In the genomic region with DNA sequence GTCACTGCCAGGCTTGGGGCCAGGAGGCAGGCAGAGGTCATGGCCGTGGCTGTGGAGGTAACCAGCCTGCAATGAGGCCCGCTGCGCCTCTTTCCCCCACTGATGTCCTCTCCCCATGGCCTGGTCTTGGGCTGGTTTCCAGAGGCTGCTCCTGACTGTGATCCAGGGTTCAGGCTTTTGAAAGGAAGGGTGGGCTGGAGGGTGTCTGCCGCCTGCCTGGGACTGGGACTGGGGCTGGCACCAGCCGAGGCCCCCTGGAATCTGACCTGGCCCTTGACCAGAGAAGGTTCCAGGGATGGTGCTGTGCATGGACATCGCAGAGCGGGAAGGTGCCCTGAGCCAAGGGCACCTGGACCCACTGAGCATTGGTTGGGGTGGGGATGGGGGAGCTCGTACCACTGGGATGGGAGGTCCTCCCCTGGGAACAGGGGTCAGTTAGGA, we compare ENCODE assay signal across 18 cellular contexts. TPM values are rescaled to one million over a fixed set of nuclear protein-coding genes. Genes with fewer than 3 reads are reported as not detected.
DNase-seq lines count a peak whose midpoint lies in the region; ATAC-seq, FAIRE-seq and TF ChIP-seq lines count a peak whose summit lies in the region.
"Had no signal": no experiment of that assay in that cellular context is flagged by ENCODE, and none has a peak within 500 bp of the region (broad histone marks: within the 10 kb centered on the region; RNA-seq: fewer than 3 reads in every experiment).

No MANE protein-coding gene starts in this region.

- H2BK5ac ChIP-seq in H1 (ENCODE audit: low read depth, low read length) (no peak overlapping the region), neuronal stem cell (ENCODE audit: low read length) (no peak overlapping the region)

- H3K79me2 ChIP-seq in H1 (ENCODE audit: control insufficient read depth in 1 of 2, insufficient read depth in 2 of 2, low read length in 2 of 2) = no peaks in the 10 kb centered on the region

- FAIRE-seq in H1 (lab: Jason Lieb, UNC) = no peak
- FAIRE-seq: GM12892 had no signal

- H3K27ac ChIP-seq in breast epithelium (no peak overlapping the region), H1 (ENCODE audit: low read depth, low read length) (no peak overlapping the region), neuronal stem cell (replicated peaks; ENCODE audit: low read length) (no peak overlapping the region)
- H3K27ac ChIP-seq: C4-2B, HL-60 had no signal

- H3K23ac ChIP-seq in H1 (ENCODE audit: insufficient read length) = no peak overlapping the region
- H3K23ac ChIP-seq in neuronal stem cell (ENCODE audit: low read depth, low read length, poor library complexity) = no peak overlapping the region

- H2AK5ac ChIP-seq in H1 (ENCODE audit: low read depth, low read length) = no peak overlapping the region
- H2AK5ac ChIP-seq in neuronal stem cell (ENCODE audit: low read depth, low read length) = no peak overlapping the region

- CTCF ChIA-PET in MCF 10A (lab: Yijun Ruan, JAX) = interaction anchor here (0.6 to 2.8 kb wide), 6 partner anchors 29 to 626 kb away, joined by 3 to 12 read pairs (median 3); no protein-coding TSS in a partner anchor
- CTCF ChIA-PET in H1 (lab: Charles Lee; ENCODE audit: partially characterized antibody) = interaction anchor here (0.9 to 9.8 kb wide), 18 partner anchors 8 to 256 kb away, joined by 3 to 160 read pairs (median 4); partner anchors contain the start of gene NECTIN1

- peaks cover 0 to 4% of the 10 kb centered on the region in 2 experiments for H4K20me1 ChIP-seq in H1 (replicated peaks in 1 of 2; ENCODE audit: control insufficient read depth in 1 of 2, insufficient read depth in 2 of 2, low read length in 2 of 2)

- no peaks in the 10 kb centered on the region for H3K36me3 ChIP-seq in breast epithelium
- no peaks in the 10 kb centered on the region for H3K36me3 ChIP-seq in H1 (ENCODE audit: control insufficient read depth in 2 of 4, insufficient read depth in 4 of 4, low read length in 3 of 4)
- H3K36me3 ChIP-seq in neuronal stem cell (replicated peaks in 1 of 2; ENCODE audit: control insufficient read depth in 2 of 2, insufficient read depth in 2 of 2, low read length in 2 of 2) = no peaks in the 10 kb centered on the region

- H3K27ac Mint-ChIP-seq in MCF 10A (ENCODE audit: low read depth, unreplicated experiment) = no peak overlapping the region

- H2BK12ac ChIP-seq in H1 (ENCODE audit: low read depth, low read length) (peak overlapping the region; percentile 75; the same call in 1 of the 2 replicates), neuronal stem cell (ENCODE audit: low read length) (no peak overlapping the region)

- no peak overlapping the region for H3K14ac ChIP-seq in H1 (ENCODE audit: insufficient read length)
- H3K14ac ChIP-seq in neuronal stem cell (ENCODE audit: low read length) = no peak overlapping the region

- peaks cover 6% of the 10 kb centered on the region for H3K4me1 Mint-ChIP-seq in MCF 10A (ENCODE audit: insufficient read depth, unreplicated experiment)

- H4K8ac ChIP-seq in H1 (ENCODE audit: extremely low read depth, insufficient read depth, low read length) = no peak overlapping the region
- H4K8ac ChIP-seq in neuronal stem cell (ENCODE audit: low read depth, low read length) = no peak overlapping the region

- H3K4me1 ChIP-seq in breast epithelium (peaks cover 0 to 4% of the 10 kb centered on the region in 2 donors), H1 (replicated peaks in 1 of 4; ENCODE audit: control insufficient read depth in 3 of 4, insufficient read depth in 4 of 4, low read length in 3 of 4) (0 out of 7 replicates have a peak, but pooled peaks cover 0 to 2% (median 0%) of the 10 kb centered on the region in 4 experiments), neuronal stem cell (ENCODE audit: control insufficient read depth in 2 of 2, insufficient read depth in 1 of 2, low read depth in 1 of 2, low read length in 2 of 2) (peaks cover 0 to 2% of the 10 kb centered on the region in 2 donors)

- no peak overlapping the region for H2BK20ac ChIP-seq in H1 (ENCODE audit: low read length)

- DNase-seq in breast epithelium (ENCODE audit: low spot score in 2 of 2) = peak; percentile 11 to 36
- no peak for DNase-seq in MCF 10A (ENCODE audit: unreplicated experiment)
- peak in 1 of 2 experiments; percentile 40 for DNase-seq in H1 (ENCODE audit: low read depth in 1 of 2, low spot score in 2 of 2)
- DNase-seq in neuronal stem cell (ENCODE audit: low spot score) = no peak
- no peak for DNase-seq in HuH-7.5 (ENCODE audit: low spot score)
- DNase-seq in stimulated activated naive CD4-positive, alpha-beta T cell (lab: John Stamatoyannopoulos, UW) = no peak
- DNase-seq: COR-L47, DMS153, NCI-H1105 treated with DMSO at 0.1 percent for 48 hours, NCI-H1694 treated with DMSO at 0.1 percent for 48 hours, NCI-H226, NCI-H524 treated with DMSO at 0.1 percent for 48 hours, SHP77 had no signal

- TF ChIP-seq POLR2A in breast epithelium (IDR thresholded peaks at IDR 0.05) (no peak), H1 (IDR thresholded peaks at IDR 0.05; ENCODE audit: control extremely low read depth in 1 of 2, low read depth in 2 of 2, low read length in 2 of 2) (no peak)

- H2AFZ ChIP-seq in H1 (ENCODE audit: low read length) = no peak overlapping the region
- no peak overlapping the region for H2AFZ ChIP-seq in neuronal stem cell (ENCODE audit: low read length)

- H3K79me1 ChIP-seq in H1 (ENCODE audit: low read depth, low read length) = no peaks in the 10 kb centered on the region
- no peaks in the 10 kb centered on the region for H3K79me1 ChIP-seq in neuronal stem cell (ENCODE audit: low read depth, low read length)

- no peak for TF ChIP-seq EP300 in H1 (IDR thresholded peaks at IDR 0.05; ENCODE audit: borderline replicate concordance in 1 of 2, low read depth in 2 of 2, low read length in 2 of 2)

- peaks cover 0 to 3% of the 10 kb centered on the region in 2 donors for H3K27me3 ChIP-seq in breast epithelium
- peaks cover 0 to 3% (median 0%) of the 10 kb centered on the region in 4 experiments; a peak in 1 of 7 replicates for H3K27me3 ChIP-seq in H1 (replicated peaks in 1 of 4; ENCODE audit: control insufficient read depth in 3 of 4, extremely low read depth in 1 of 4, insufficient read depth in 3 of 4, low read length in 3 of 4)
- H3K27me3 ChIP-seq in neuronal stem cell (ENCODE audit: control insufficient read depth in 3 of 3, insufficient read depth in 3 of 3, low read depth in 1 of 3, low read length in 3 of 3) = peaks cover 0 to 40% (median 6%) of the 10 kb centered on the region in 3 experiments

- H4K5ac ChIP-seq in H1 (ENCODE audit: insufficient read length, low read depth, low read length) = no peak overlapping the region

- 88% methylated on average over 8 of the region's 8 CpGs; no CpG with 5 or more reads in 1 of the 2 experiments for WGBS in H1 (ENCODE audit: extremely low coverage in 1 of 2, insufficient coverage in 1 of 2, insufficient read length in 1 of 2, insufficient replicate concordance in 2 of 2, low coverage in 1 of 2, low lambda C conversion rate in 2 of 2, missing lambda C conversion rate in 1 of 2), 2 experiments
- no CpG with 5 or more reads among the region's 8 CpGs for WGBS in neuronal stem cell (ENCODE audit: extremely low coverage in 2 of 2, insufficient read length in 2 of 2, insufficient replicate concordance in 1 of 2), 2 donors

- H3K9me3 ChIP-seq in breast epithelium (no peaks in the 10 kb centered on the region), H1 (ENCODE audit: insufficient read depth in 2 of 2, low read depth in 1 of 2, low read length in 1 of 2) (no peaks in the 10 kb centered on the region), neuronal stem cell (replicated peaks in 1 of 2; ENCODE audit: control insufficient read depth in 2 of 2, insufficient read depth in 1 of 2, low read depth in 1 of 2, low read length in 2 of 2) (no peaks in the 10 kb centered on the region)

- H2BK15ac ChIP-seq in H1 (ENCODE audit: low read length) (no peak overlapping the region), neuronal stem cell (ENCODE audit: low read length) (no peak overlapping the region)

- H3K23me2 ChIP-seq in H1 (ENCODE audit: low read depth, low read length) = no peaks in the 10 kb centered on the region; the same call in 1 of the 2 replicates

- no peak overlapping the region for H3K4ac ChIP-seq in H1 (replicated peaks; ENCODE audit: insufficient read length, low read depth, low read length)
- no peak overlapping the region for H3K4ac ChIP-seq in neuronal stem cell (ENCODE audit: low read length)

- H3K56ac ChIP-seq in H1 (replicated peaks; ENCODE audit: insufficient read length, low read depth, low read length) = no peak overlapping the region

- TF ChIP-seq CTCF in breast epithelium (IDR thresholded peaks at IDR 0.05) (no peak), MCF 10A (IDR thresholded peaks at IDR 0.05; ENCODE audit: unreplicated experiment) (no peak), H1 (IDR thresholded peaks at IDR 0.05; ENCODE audit: control extremely low read depth in 1 of 3, insufficient read depth in 1 of 3, low read depth in 1 of 3, low read length in 3 of 3) (no peak)

- H4K91ac ChIP-seq in H1 (replicated peaks; ENCODE audit: insufficient read length, low read length) = peak overlapping the region; percentile 25
- no peak overlapping the region for H4K91ac ChIP-seq in neuronal stem cell (ENCODE audit: low read depth, low read length, poor library complexity)

- no peak for TF ChIP-seq RAD21 in H1 (IDR thresholded peaks at IDR 0.05 in 1 of 2, conservative IDR thresholded peaks at IDR 0.05 in 1 of 2; ENCODE audit: low read depth in 2 of 2, low read length in 2 of 2)

- H3K9ac ChIP-seq in H1 (replicated peaks in 1 of 4; ENCODE audit: extremely low read depth in 1 of 4, low read depth in 3 of 4, low read length in 3 of 4) (no peak overlapping the region), neuronal stem cell (ENCODE audit: low read depth, low read length, poor library complexity) (no peak overlapping the region)

- H3K4me2 ChIP-seq in H1 (ENCODE audit: insufficient read depth in 1 of 2, low read depth in 2 of 2, low read length in 2 of 2) (no peak overlapping the region), neuronal stem cell (ENCODE audit: insufficient read depth, low read length, poor library complexity, severe bottlenecking) (no peak overlapping the region)

- no peak for ATAC-seq in HG02884 (IDR thresholded peaks at IDR 0.05; ENCODE audit: unreplicated experiment)
- ATAC-seq: Panc1 had no signal

- H3K18ac ChIP-seq in H1 (ENCODE audit: extremely low read depth, low read length) (no peak overlapping the region), neuronal stem cell (ENCODE audit: low read length) (peak overlapping the region; percentile 33)

- no peaks in the 10 kb centered on the region for H3K36me3 Mint-ChIP-seq in MCF 10A (ENCODE audit: insufficient read depth, unreplicated experiment)

- POLR2A ChIA-PET in MCF 10A (lab: Yijun Ruan, JAX) = no interaction called here
- POLR2A ChIA-PET in H1 (lab: Charles Lee; ENCODE audit: partially characterized antibody) = no interaction called here

- H3K4me3 ChIP-seq in breast epithelium = no peak overlapping the region
- no peak overlapping the region for H3K4me3 ChIP-seq in H1 (ENCODE audit: extremely low read depth in 1 of 4, insufficient read depth in 2 of 4, low read depth in 3 of 4, low read length in 4 of 4)
- H3K4me3 ChIP-seq in neuronal stem cell (ENCODE audit: low read length in 2 of 2) = no peak overlapping the region

- H3K27me3 Mint-ChIP-seq in MCF 10A (ENCODE audit: insufficient read depth, unreplicated experiment) = peaks cover 16% of the 10 kb centered on the region

- BruUV-seq in MCF 10A (replicated peaks; lab: Mats Ljungman, UMichigan) = no TSS peak

- no peaks in the 10 kb centered on the region for H3K9me3 Mint-ChIP-seq in MCF 10A (ENCODE audit: unreplicated experiment)

- no peak overlapping the region for H3K4me3 Mint-ChIP-seq in MCF 10A (ENCODE audit: unreplicated experiment)

- H2BK120ac ChIP-seq in H1 (replicated peaks; ENCODE audit: low read depth, low read length) (no peak overlapping the region), neuronal stem cell (ENCODE audit: low read depth, low read length) (no peak overlapping the region)

- intact Hi-C loops in breast epithelium (cut with DNase I; ENCODE audit: low total_unique reads) (no loop called here), MCF 10A (cut with micrococcal nuclease) (loop anchor here (5.0 kb wide), 1 partner anchor 260 kb away; no protein-coding TSS in a partner anchor)

RNA-seq across cellular contexts. Expression of gene THY1, which starts 59.6 kb away (rescaled TPM):
- 10 to 100 TPM in 2 of 3 donors, 1 to 10 TPM in 1; 8.5 to 26.3 (median 23.8) TPM for total RNA-seq in breast epithelium
- not detected in 2 replicates for total RNA-seq in MCF 10A (2022)
- 259 and 286 TPM in 2 replicates for total RNA-seq in H1 (2021; fragmentation: NEBNext Ultra II Directional; extraction: Animal tissue kit (Norgen Biotek cat#: 25700))
- polyA plus RNA-seq in H1 (2011; rRNA removed) = 2,050 and 2,479 TPM in 2 replicates
- polyA plus RNA-seq in H1 (2011; cell fraction: cytosol; rRNA removed) = 1,448 TPM
- polyA plus RNA-seq in H1 (2011; cell fraction: nucleus; rRNA removed) = 660 TPM
- polyA plus RNA-seq in H1 (2012, experiment 1 of 2) = 327 to 599 TPM (median 496 TPM) in 4 replicates
- 595 TPM for polyA plus RNA-seq in H1 (2012, experiment 2 of 2)
- 909 TPM for polyA plus RNA-seq in H1 (2013, experiment 1 of 2)
- polyA plus RNA-seq in H1 (2013, experiment 2 of 2) = 1,095 TPM
- 708 and 816 TPM in 2 replicates for polyA minus RNA-seq in H1 (2011; rRNA and poly(A)+ RNA removed)
- polyA minus RNA-seq in H1 (2011; cell fraction: cytosol; rRNA and poly(A)+ RNA removed) = 233 TPM
- 264 TPM for polyA minus RNA-seq in H1 (2011; cell fraction: nucleus; rRNA and poly(A)+ RNA removed)
- polyA plus RNA-seq in neuronal stem cell (2013, experiment 1 of 2) = 85.1 TPM
- polyA plus RNA-seq in neuronal stem cell (2013, experiment 2 of 2) = 84.3 TPM

Comparison
In these comparisons a context has a peak if more than half of its experiments do, and no peak if none do; other contexts are left out.
1. DNase-seq: peak in breast epithelium (2 of 2); none in MCF 10A (single experiment), neuronal stem cell (single experiment), HuH-7.5 (single experiment) and stimulated activated naive CD4-positive, alpha-beta T cell (0 of 6).